ENCODE assay signal across 8 cellular contexts in the genomic region with DNA sequence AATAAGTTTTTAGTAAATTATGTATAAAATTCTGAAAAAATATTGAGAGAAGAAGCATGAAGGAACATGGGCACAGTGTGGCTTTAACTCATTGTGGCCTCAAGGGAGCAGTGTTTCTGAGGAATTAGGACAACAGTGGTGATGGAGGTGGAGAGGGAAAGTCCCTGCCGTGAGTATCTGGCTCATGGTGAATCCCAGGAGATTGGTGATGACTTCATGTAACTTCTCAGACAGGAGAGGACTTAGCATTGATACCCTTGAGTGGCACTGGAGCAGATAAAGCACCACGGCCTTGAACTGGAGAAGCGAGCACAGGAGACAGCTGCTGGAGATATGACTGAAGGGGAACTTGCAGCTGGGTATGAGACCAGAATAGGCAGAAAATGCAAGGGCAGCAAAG. TPM values are rescaled to one million over a fixed set of nuclear protein-coding genes. Genes with fewer than 3 reads are reported as not detected.
DNase-seq lines count a peak whose midpoint lies in the region; ATAC-seq and TF ChIP-seq lines count a peak whose summit lies in the region.

No MANE protein-coding gene starts in this region.

- H3K23ac ChIP-seq in mesendoderm (ENCODE audit: low read length), result no peak overlapping the region

- no CpG with 5 or more reads among the region's 3 CpGs for WGBS in mesendoderm (ENCODE audit: extremely low coverage, insufficient coverage, low lambda C conversion rate)

- H3K4me2 ChIP-seq in MM.1S (ENCODE audit: low read depth, low read length), result no peak overlapping the region
- H3K4me2 ChIP-seq in mesendoderm (ENCODE audit: low read length), result no peak overlapping the region

- no peaks in the 10 kb centered on the region for H3K79me1 ChIP-seq in mesendoderm (ENCODE audit: low read length)

- H2AFZ ChIP-seq in MM.1S (ENCODE audit: low read length), result no peak overlapping the region

- H3F3A ChIP-seq in MM.1S (ENCODE audit: insufficient read depth, low read length), result no peaks in the 10 kb centered on the region

- H3K27ac ChIP-seq in MM.1S (ENCODE audit: low read length) (no peak overlapping the region), mesendoderm (ENCODE audit: low read depth, low read length) (no peak overlapping the region)

- H4K20me1 ChIP-seq in MM.1S (ENCODE audit: insufficient read depth, low read length), result no peaks in the 10 kb centered on the region

- no peak overlapping the region for H3K4me3 ChIP-seq in HFF-Myc (replicated peaks; ENCODE audit: low read depth, low read length)
- no peak overlapping the region for H3K4me3 ChIP-seq in MM.1S (ENCODE audit: low read length)
- no peak overlapping the region for H3K4me3 ChIP-seq in WI38 (ENCODE audit: low read depth, low read length)
- H3K4me3 ChIP-seq in mesendoderm (ENCODE audit: low read length), result no peak overlapping the region

- H3K4me1 Mint-ChIP-seq in natural killer cell, result no peaks in the 10 kb centered on the region

- H3K36me3 ChIP-seq in MM.1S (replicated peaks; ENCODE audit: insufficient read depth, low read length), result no peaks in the 10 kb centered on the region
- no peaks in the 10 kb centered on the region for H3K36me3 ChIP-seq in mesendoderm (ENCODE audit: control insufficient read depth, insufficient read depth, low read length)

- H2BK15ac ChIP-seq in mesendoderm (replicated peaks; ENCODE audit: low read depth), result no peak overlapping the region

- no peak overlapping the region for H3K27ac Mint-ChIP-seq in natural killer cell

- H3K9ac ChIP-seq in MM.1S (ENCODE audit: low read length) (no peak overlapping the region), mesendoderm (ENCODE audit: low read length) (no peak overlapping the region)

- no peaks in the 10 kb centered on the region for H3K9me3 ChIP-seq in MM.1S (replicated peaks; ENCODE audit: insufficient read depth, low read length)

- H2AK5ac ChIP-seq in mesendoderm (ENCODE audit: low read length), result no peak overlapping the region

- H3K36me3 Mint-ChIP-seq in natural killer cell, result no peaks in the 10 kb centered on the region

- H3K4ac ChIP-seq in mesendoderm (ENCODE audit: low read depth, low read length), result no peak overlapping the region

- H4K5ac ChIP-seq in mesendoderm (ENCODE audit: low read length), result no peak overlapping the region

- H4K8ac ChIP-seq in mesendoderm (ENCODE audit: low read depth, low read length), result no peak overlapping the region

- H2BK5ac ChIP-seq in mesendoderm (ENCODE audit: low read length), result no peak overlapping the region

- H3K18ac ChIP-seq in mesendoderm (ENCODE audit: low read length), result no peak overlapping the region

- H3K9me2 ChIP-seq in MM.1S (replicated peaks; ENCODE audit: insufficient read depth, low read length), result no peaks in the 10 kb centered on the region

- H3K56ac ChIP-seq in mesendoderm (ENCODE audit: low read length), result no peak overlapping the region

- no peaks in the 10 kb centered on the region for H3K27me3 Mint-ChIP-seq in natural killer cell (ENCODE audit: low read depth in 2 of 2)

- no peaks in the 10 kb centered on the region for H3K27me3 ChIP-seq in MM.1S (replicated peaks; ENCODE audit: insufficient read depth, low read length)
- H3K27me3 ChIP-seq in mesendoderm (ENCODE audit: insufficient read depth, low read length, poor library complexity), result no peaks in the 10 kb centered on the region

- no peak overlapping the region for H2BK120ac ChIP-seq in mesendoderm (ENCODE audit: low read depth, low read length)

- intact Hi-C loops in natural killer cell (cut with micrococcal nuclease), result no loop called here

- peaks cover 8 to 15% of the 10 kb centered on the region in 2 donors for H3K9me3 Mint-ChIP-seq in natural killer cell

- H3K4me3 Mint-ChIP-seq in natural killer cell, result no peak overlapping the region

- peak; percentile 45 for TF ChIP-seq CTCF in HFF-Myc (IDR thresholded peaks at IDR 0.05; ENCODE audit: low read depth, low read length, missing control alignments)
- TF ChIP-seq CTCF in MM.1S (IDR thresholded peaks at IDR 0.05; ENCODE audit: low read length), result peak; percentile 38
- peak; percentile 66 for TF ChIP-seq CTCF in WI38 (IDR thresholded peaks at IDR 0.05; ENCODE audit: low read depth, low read length)
- no peak for TF ChIP-seq CTCF in natural killer cell (IDR thresholded peaks at IDR 0.05)

- H3K79me2 ChIP-seq in MM.1S (ENCODE audit: low read length) (no peaks in the 10 kb centered on the region), mesendoderm (ENCODE audit: control insufficient read depth, insufficient read depth, low read length) (no peaks in the 10 kb centered on the region)

- ATAC-seq in GM18517 (IDR thresholded peaks at IDR 0.05; ENCODE audit: unreplicated experiment), result peak; percentile 83
- no peak for ATAC-seq in natural killer cell

- DNase-seq in HFF-Myc (ENCODE audit: extremely low read depth, low read depth), result peak; percentile 19
- DNase-seq in MM.1S, result peak; percentile 59
- DNase-seq in mesendoderm, result peak; percentile 87
- no peak for DNase-seq in activated CD8-positive, alpha-beta memory T cell treated with anti-CD3 and anti-CD28 coated beads, Interleukin-2, amount 50 U/mL, for 4 hours
- no peak for DNase-seq in activated T-cell treated with anti-CD3 and anti-CD28 coated beads, Interleukin-2, amount 50 U/mL, for 1 hour
- DNase-seq in natural killer cell, result no peak

- H3K4me1 ChIP-seq in MM.1S (ENCODE audit: low read length), result no peaks in the 10 kb centered on the region
- H3K4me1 ChIP-seq in mesendoderm (ENCODE audit: control insufficient read depth, low read depth, low read length), result no peaks in the 10 kb centered on the region

RNA-seq across cellular contexts. Expression of gene LRP1B, which starts 35.0 kb away (rescaled TPM):
- polyA plus RNA-seq in mesendoderm (2013, experiment 1 of 2), result 0.21 TPM
- 0.21 TPM for polyA plus RNA-seq in mesendoderm (2013, experiment 2 of 2)
- total RNA-seq in natural killer cell, result under 1 TPM in 1 of 3 donors, not detected in 2; 0.05 TPM

Comparison
In these comparisons a context has a peak if more than half of its experiments do, and no peak if none do; other contexts are left out.
1. DNase-seq: peak in HFF-Myc (single experiment), MM.1S (single experiment) and mesendoderm (single experiment); none in activated CD8-positive, alpha-beta memory T cell treated with anti-CD3 and anti-CD28 coated beads, Interleukin-2, amount 50 U/mL, for 4 hours (single experiment), activated T-cell treated with anti-CD3 and anti-CD28 coated beads, Interleukin-2, amount 50 U/mL, for 1 hour (single experiment) and natural killer cell (single experiment).